In genomic region chr3:49135499-49135898, GRCh38 we compare ENCODE assay signal across 2 cellular contexts.
TF ChIP-seq lines count a peak whose summit lies in the region.

No MANE protein-coding gene starts in this region.

TF ChIP-seq in HepG2, 621 proteins besides CTCF, POLR2A, EP300 and RAD21:
- TF ChIP-seq ARID4A (CRISPR knock-in tag; IDR thresholded peaks at IDR 0.05; ENCODE audit: borderline replicate concordance), result no peak
- no peak for TF ChIP-seq ZFP36L1 (CRISPR knock-in tag; IDR thresholded peaks at IDR 0.05)
- no peak for TF ChIP-seq CEBPG (CRISPR knock-in tag; IDR thresholded peaks at IDR 0.05)
- TF ChIP-seq ZNF607 (CRISPR knock-in tag; IDR thresholded peaks at IDR 0.05; ENCODE audit: borderline replicate concordance), result no peak
- TF ChIP-seq RARA (CRISPR knock-in tag; IDR thresholded peaks at IDR 0.05), result peak; percentile 65
- TF ChIP-seq REL (CRISPR knock-in tag; conservative IDR thresholded peaks at IDR 0.05), result no peak
- TF ChIP-seq PHF8 (CRISPR knock-in tag; IDR thresholded peaks at IDR 0.05), result 0 out of 2 replicates have a peak, but pooled peaks have one; percentile 0
- TF ChIP-seq ZNF746 (CRISPR knock-in tag; IDR thresholded peaks at IDR 0.05), result no peak
- no peak for TF ChIP-seq ZNF687 (CRISPR knock-in tag; IDR thresholded peaks at IDR 0.05)
- peak; percentile 51 for TF ChIP-seq ZNF883 (CRISPR knock-in tag; IDR thresholded peaks at IDR 0.05; ENCODE audit: not compliant biosample characterization)
- TF ChIP-seq ZNF558 (CRISPR knock-in tag; IDR thresholded peaks at IDR 0.05; ENCODE audit: borderline replicate concordance), result 0 out of 2 replicates have a peak, but pooled peaks have one; percentile 1
- TF ChIP-seq MAFK (conservative IDR thresholded peaks at IDR 0.05 in 1 of 2, IDR thresholded peaks at IDR 0.05 in 1 of 2; ENCODE audit: low read length in 2 of 2), result peak; percentile 21 to 50; a peak in 2 of 4 replicates
- no peak for TF ChIP-seq PBX3 (CRISPR knock-in tag; IDR thresholded peaks at IDR 0.05; ENCODE audit: borderline replicate concordance)
- no peak for TF ChIP-seq MAZ (IDR thresholded peaks at IDR 0.05; ENCODE audit: borderline replicate concordance, low read depth, low read length)
- no peak for TF ChIP-seq MAZ (CRISPR knock-in tag; IDR thresholded peaks at IDR 0.05; ENCODE audit: low read depth)
- TF ChIP-seq ZNF850 (CRISPR knock-in tag; conservative IDR thresholded peaks at IDR 0.05), result no peak
- TF ChIP-seq ZNF768 (CRISPR knock-in tag; IDR thresholded peaks at IDR 0.05), result no peak

TF ChIP-seq in GM12891, 5 proteins besides CTCF, POLR2A, EP300 and RAD21:
- no peak for TF ChIP-seq POLR2AphosphoS5 (IDR thresholded peaks at IDR 0.05; ENCODE audit: low read depth, low read length)
- TF ChIP-seq SPI1 (IDR thresholded peaks at IDR 0.05; ENCODE audit: low read depth, low read length), result no peak
- no peak for TF ChIP-seq PAX5 (IDR thresholded peaks at IDR 0.05; ENCODE audit: insufficient read depth, low read length, severe bottlenecking)
- TF ChIP-seq POU2F2 (IDR thresholded peaks at IDR 0.05; ENCODE audit: low read depth, low read length), result no peak
- no peak for TF ChIP-seq TAF1 (IDR thresholded peaks at IDR 0.05; ENCODE audit: low read depth, low read length)
